ENCODE assay signal across 27 cellular contexts in genomic region chr19:4939466-4939865, GRCh38. TPM values are rescaled to one million over a fixed set of nuclear protein-coding genes. Genes with fewer than 3 reads are reported as not detected.
"Had no signal": no experiment of that assay in that cellular context is flagged by ENCODE, and none has a peak within 500 bp of the region (broad histone marks: within the 10 kb centered on the region; RNA-seq: fewer than 3 reads in every experiment).

No MANE protein-coding gene starts in this region.

- H3K4me1 Mint-ChIP-seq: activated CD4-positive, alpha-beta T cell treated with anti-CD3 and anti-CD28 coated beads for 36 hours; activated CD8-positive, alpha-beta memory T cell treated with anti-CD3 and anti-CD28 coated beads, Interleukin-2, amount 10 ng/mL, durations not matched to agents 7 days and 5 days; nephron had no signal

- H3K9me3 Mint-ChIP-seq: activated naive CD4-positive, alpha-beta T cell treated with anti-CD3 and anti-CD28 coated beads, Interleukin-2, amount 50 U/mL, for 72 hours; activated T-helper 2 cell treated with anti-CD3 and anti-CD28 coated beads, Interferon-gamma antibody, Interleukin-2, Interleukin-4, amounts not matched to agents 10 μg/mL and 5 μg/mL and 100 μg/mL, durations not matched to agents 14 hours and 24 hours and 36 hours; nephron; stimulated activated naive B cell treated with anti-CD40 and anti-IgM and Interleukin-4, amounts not matched to agents 10 μg/mL and 1 μg/mL and 100 μg/mL, for 72 hours had no signal

- H3K36me3 ChIP-seq: breast epithelium, esophagus squamous epithelium, right atrium auricular region, suprapubic skin, tibial nerve had no signal

- H3K27me3 ChIP-seq: breast epithelium, esophagus squamous epithelium, right atrium auricular region, suprapubic skin, tibial nerve had no signal

- DNase-seq: activated CD4-positive, alpha-beta T cell treated with anti-CD3 and anti-CD28 coated beads for 36 hours; activated CD4-positive, CD25-positive, alpha-beta regulatory T cell; activated CD8-positive, alpha-beta memory T cell treated with anti-CD3 and anti-CD28 coated beads, Interleukin-2, amount 10 ng/mL, durations not matched to agents 7 days and 5 days; activated CD8-positive, alpha-beta T cell treated with anti-CD3 and anti-CD28 coated beads, Interleukin-2, amount 10 ng/mL, durations not matched to agents 7 days and 5 days; activated T-cell treated with anti-CD3 and anti-CD28 coated beads, Interleukin-2, amount 50 U/mL, for 48 hours; central memory CD4-positive, alpha-beta T cell; dermis blood vessel endothelial cell; effector CD4-positive, alpha-beta T cell; esophagus squamous epithelium; foreskin melanocyte; left ventricle myocardium superior; nucleus accumbens; stimulated activated CD4-positive, alpha-beta T cell treated with anti-CD3 and anti-CD28 coated beads, Interleukin-1b, Interleukin-23, amount 100 ng/mL, for 48 hours; stimulated activated naive B cell treated with anti-CD40 and anti-IgM and Interleukin-4, amounts not matched to agents 10 μg/mL and 1 μg/mL and 100 μg/mL, for 72 hours had no signal

- ATAC-seq: activated CD4-positive, alpha-beta T cell treated with anti-CD3 and anti-CD28 coated beads for 36 hours; activated CD8-positive, alpha-beta memory T cell treated with anti-CD3 and anti-CD28 coated beads, Interleukin-2, amount 10 ng/mL, durations not matched to agents 7 days and 5 days; activated CD8-positive, alpha-beta T cell treated with anti-CD3 and anti-CD28 coated beads, Interleukin-2, amount 10 ng/mL, durations not matched to agents 7 days and 5 days; activated naive CD4-positive, alpha-beta T cell treated with anti-CD3 and anti-CD28 coated beads, Interleukin-2, amount 50 U/mL, for 72 hours; left ventricle myocardium superior; stimulated activated naive B cell treated with anti-CD40 and anti-IgM and Interleukin-4, amounts not matched to agents 10 μg/mL and 1 μg/mL and 100 μg/mL, for 72 hours had no signal

- H3K4me3 ChIP-seq: breast epithelium, esophagus squamous epithelium, right atrium auricular region, smooth muscle cell, suprapubic skin, tibial nerve had no signal

- H2AFZ ChIP-seq: parathyroid adenoma had no signal

- H3K4me1 ChIP-seq: breast epithelium, esophagus squamous epithelium, parathyroid adenoma, right atrium auricular region, suprapubic skin, tibial nerve had no signal

- H3K4me2 ChIP-seq: smooth muscle cell had no signal

- H3K4me3 Mint-ChIP-seq: activated CD4-positive, alpha-beta T cell treated with anti-CD3 and anti-CD28 coated beads for 36 hours; activated CD8-positive, alpha-beta memory T cell treated with anti-CD3 and anti-CD28 coated beads, Interleukin-2, amount 10 ng/mL, durations not matched to agents 7 days and 5 days; activated CD8-positive, alpha-beta T cell treated with anti-CD3 and anti-CD28 coated beads, Interleukin-2, amount 10 ng/mL, durations not matched to agents 7 days and 5 days; nephron; stimulated activated naive B cell treated with anti-CD40 and anti-IgM and Interleukin-4, amounts not matched to agents 10 μg/mL and 1 μg/mL and 100 μg/mL, for 72 hours had no signal

- H3K27me3 Mint-ChIP-seq: activated CD4-positive, alpha-beta T cell treated with anti-CD3 and anti-CD28 coated beads for 36 hours; activated CD8-positive, alpha-beta memory T cell treated with anti-CD3 and anti-CD28 coated beads, Interleukin-2, amount 10 ng/mL, durations not matched to agents 7 days and 5 days; stimulated activated naive B cell treated with anti-CD40 and anti-IgM and Interleukin-4, amounts not matched to agents 10 μg/mL and 1 μg/mL and 100 μg/mL, for 72 hours had no signal

- H3K27ac ChIP-seq: breast epithelium, epithelial cell of prostate, esophagus squamous epithelium, parathyroid adenoma, right atrium auricular region, suprapubic skin, tibial nerve had no signal

- H3K27ac Mint-ChIP-seq: activated CD4-positive, alpha-beta T cell treated with anti-CD3 and anti-CD28 coated beads for 36 hours; activated CD8-positive, alpha-beta memory T cell treated with anti-CD3 and anti-CD28 coated beads, Interleukin-2, amount 10 ng/mL, durations not matched to agents 7 days and 5 days; activated CD8-positive, alpha-beta T cell treated with anti-CD3 and anti-CD28 coated beads, Interleukin-2, amount 10 ng/mL, durations not matched to agents 7 days and 5 days; activated naive CD4-positive, alpha-beta T cell treated with anti-CD3 and anti-CD28 coated beads, Interleukin-2, amount 50 U/mL, for 72 hours; activated T-helper 2 cell treated with anti-CD3 and anti-CD28 coated beads, Interferon-gamma antibody, Interleukin-2, Interleukin-4, amounts not matched to agents 10 μg/mL and 5 μg/mL and 100 μg/mL, durations not matched to agents 14 hours and 24 hours and 36 hours; nephron; stimulated activated naive B cell treated with anti-CD40 and anti-IgM and Interleukin-4, amounts not matched to agents 10 μg/mL and 1 μg/mL and 100 μg/mL, for 72 hours had no signal

- H3K79me2 ChIP-seq: parathyroid adenoma had no signal

- H3K9me3 ChIP-seq: breast epithelium, esophagus squamous epithelium, right atrium auricular region, suprapubic skin, tibial nerve had no signal

RNA-seq across cellular contexts. Expression of gene ARRDC5, which starts 36.8 kb away (rescaled TPM):
- total RNA-seq: activated CD4-positive, alpha-beta T cell treated with anti-CD3 and anti-CD28 coated beads for 36 hours; dermis blood vessel endothelial cell; glomerular endothelial cell; left ventricle myocardium superior; lung microvascular endothelial cell; pulmonary artery endothelial cell; right atrium auricular region; smooth muscle cell had no signal
- polyA plus RNA-seq: smooth muscle cell had no signal
